In genomic region chr9:88826651-88827245, GRCh38 we compare ENCODE assay signal across 20 cellular contexts.
A peak's percentile ranks its signal among the peaks of the same experiment; 100 is the strongest.
DNase-seq lines count a peak whose midpoint lies in the region; TF ChIP-seq lines count a peak whose summit lies in the region.
"Had no signal": no experiment of that assay in that cellular context is flagged by ENCODE, and none has a peak within 500 bp of the region (broad histone marks: within the 10 kb centered on the region; RNA-seq: fewer than 3 reads in every experiment).

No MANE protein-coding gene starts in this region.

- peak; percentile 84 for DNase-seq in AG09309 (ENCODE audit: low read depth)
- peak; percentile 10 for DNase-seq in KBM-7
- peak; percentile 90 for DNase-seq in astrocyte of the cerebellum (ENCODE audit: low read depth)
- peak; percentile 87 for DNase-seq in kidney glomerular epithelial cell (lab: John Stamatoyannopoulos, UW)
- DNase-seq in NCI-H1048 (lab: John Stamatoyannopoulos, UW), result no peak
- DNase-seq in activated CD4-positive, alpha-beta T cell treated with anti-CD3 and anti-CD28 coated beads for 48 hours, result no peak
- no peak for DNase-seq in SW 1271 (lab: John Stamatoyannopoulos, UW)
- DNase-seq in cerebellum (ENCODE audit: low spot score), result no peak
- DNase-seq: activated CD4-positive, alpha-beta T cell treated with anti-CD3 and anti-CD28 coated beads for 4 hours; activated CD8-positive, alpha-beta memory T cell treated with anti-CD3 and anti-CD28 coated beads, Interleukin-2, amount 50 U/mL, for 48 hours; activated naive CD4-positive, alpha-beta T cell treated with Interleukin-2 at 50 U/mL for 16 hours; foreskin melanocyte; Karpas-422; left ventricle myocardium superior; NCI-H187 treated with DMSO at 0.1 percent for 48 hours; SIG-M5; stimulated activated naive CD4-positive, alpha-beta T cell; T1000 had no signal

- in situ Hi-C loops in KBM-7 (cut with MboI; ENCODE audit: low pct_unique_long_range_greater_than_20kb, low sequenced_read_pairs), result no loop called here
- in situ Hi-C loops in astrocyte of the cerebellum (cut with HindIII; ENCODE audit: low sequenced_read_pairs), result no loop called here

- TF ChIP-seq CTCF in AG09309 (IDR thresholded peaks at IDR 0.05; ENCODE audit: control insufficient read depth, insufficient read depth, low read depth, low read length, missing control alignments) (no peak), astrocyte of the cerebellum (IDR thresholded peaks at IDR 0.05; ENCODE audit: low read depth, low read length, missing control alignments) (no peak)

- H3K4me3 ChIP-seq in AG09309 (ENCODE audit: control insufficient read depth, low read depth, low read length), result no peak overlapping the region
- H3K4me3 ChIP-seq in astrocyte of the cerebellum (ENCODE audit: low read depth, low read length), result no peak overlapping the region
- H3K4me3 ChIP-seq: breast epithelium, HAP-1 had no signal

Comparison
In these comparisons a context has a peak if more than half of its experiments do, and no peak if none do; other contexts are left out.
1. DNase-seq: peak in AG09309 (single experiment), KBM-7 (single experiment), astrocyte of the cerebellum (single experiment) and kidney glomerular epithelial cell (single experiment); none in NCI-H1048 (single experiment), activated CD4-positive, alpha-beta T cell treated with anti-CD3 and anti-CD28 coated beads for 48 hours (single experiment), SW 1271 (0 of 2) and cerebellum (single experiment).